9 cellular contexts compared by ENCODE assay signal in the genomic region with DNA sequence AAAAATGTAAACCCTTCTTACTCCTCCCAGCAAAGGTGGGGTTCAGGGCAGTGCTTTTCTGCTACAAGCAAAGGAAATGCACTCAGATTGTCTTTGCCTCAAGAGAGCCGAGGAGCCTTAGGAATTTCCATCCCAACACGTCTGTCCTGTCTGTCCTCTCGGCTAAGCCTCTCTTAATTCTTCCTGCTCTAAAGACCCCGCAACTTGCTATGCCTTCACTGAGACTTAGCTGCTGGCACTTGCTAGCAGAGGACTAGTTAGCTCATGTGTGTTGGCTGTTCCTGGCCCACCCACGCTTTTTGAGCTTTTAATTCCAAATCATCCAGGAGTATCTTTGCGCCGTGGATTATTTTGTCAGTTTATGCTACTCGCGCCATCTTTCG. TPM values are rescaled to one million over a fixed set of nuclear protein-coding genes. Genes with fewer than 3 reads are reported as not detected.
DNase-seq lines count a peak whose midpoint lies in the region; ATAC-seq, FAIRE-seq and TF ChIP-seq lines count a peak whose summit lies in the region.
"Had no signal": no experiment of that assay in that cellular context is flagged by ENCODE, and none has a peak within 500 bp of the region (broad histone marks: within the 10 kb centered on the region; RNA-seq: fewer than 3 reads in every experiment).

No MANE protein-coding gene starts in this region.

- no peak for DNase-seq in heart left ventricle
- no peak for DNase-seq in left cardiac atrium
- DNase-seq in activated naive CD4-positive, alpha-beta T cell treated with anti-CD3 and anti-CD28 coated beads, Interleukin-2, amount 50 U/mL, for 72 hours (ENCODE audit: low spot score in 2 of 2) = peak in 1 of 2 donors; percentile 47
- DNase-seq in keratinocyte (ENCODE audit: low read depth, low spot score) = no peak
- DNase-seq in urothelium cell line (ENCODE audit: low spot score) = peak; percentile 19
- no peak for DNase-seq in foreskin melanocyte
- no peak for DNase-seq in HPDE6-E6E7 (ENCODE audit: extremely low spot score)

- H3K27me3 ChIP-seq in heart left ventricle = peaks cover 0 to 11% (median 0%) of the 10 kb centered on the region in 9 donors
- peaks cover 7% of the 10 kb centered on the region for H3K27me3 ChIP-seq in keratinocyte (ENCODE audit: control insufficient read depth, extremely low read depth, insufficient read depth, low read length)

- ATAC-seq in heart left ventricle = no peak
- ATAC-seq in left cardiac atrium = no peak
- ATAC-seq in activated naive CD4-positive, alpha-beta T cell treated with anti-CD3 and anti-CD28 coated beads, Interleukin-2, amount 50 U/mL, for 72 hours = no peak
- no peak for ATAC-seq in GM19463 (IDR thresholded peaks at IDR 0.05; ENCODE audit: unreplicated experiment)

- H3K4me1 ChIP-seq in heart left ventricle (peaks cover 0 to 52% (median 35%) of the 10 kb centered on the region in 12 donors), keratinocyte (ENCODE audit: control insufficient read depth, extremely low read depth, insufficient read depth, low read length) (peaks cover 49% of the 10 kb centered on the region)

- H2AFZ ChIP-seq in keratinocyte (ENCODE audit: control insufficient read depth, low read length) = peak overlapping the region; percentile 63

- TF ChIP-seq CTCF in heart left ventricle (IDR thresholded peaks at IDR 0.05) (no peak), keratinocyte (optimal IDR thresholded peaks at IDR 0.05 in 1 of 3, IDR thresholded peaks at IDR 0.05 in 1 of 3, conservative IDR thresholded peaks at IDR 0.05 in 1 of 3; ENCODE audit: extremely low read depth in 1 of 3, insufficient read depth in 2 of 3, low read length in 3 of 3) (no peak)

- H3K27ac ChIP-seq in heart left ventricle (peak overlapping the region in 7 of 12 donors; percentile 20 to 68 (median 47)), keratinocyte (ENCODE audit: control insufficient read depth, insufficient read depth, low read length) (peak overlapping the region; percentile 74)

- no peaks in the 10 kb centered on the region for H3K9me3 ChIP-seq in heart left ventricle
- H3K9me3 ChIP-seq in keratinocyte (ENCODE audit: control insufficient read depth, low read depth, low read length) = no peaks in the 10 kb centered on the region

- H3K4me3 ChIP-seq in heart left ventricle = peak overlapping the region in 11 of 12 donors; percentile 52 to 84 (median 70)
- peak overlapping the region; percentile 74 to 88 (median 86) for H3K4me3 ChIP-seq in keratinocyte (ENCODE audit: control insufficient read depth in 2 of 3, extremely low read depth in 1 of 3, insufficient read depth in 2 of 3, low read depth in 1 of 3, low read length in 3 of 3)

- peak overlapping the region; percentile 94 for H3K4me2 ChIP-seq in keratinocyte (ENCODE audit: control insufficient read depth, extremely low read depth, insufficient read depth, low read depth, low read length)

- H3K27ac Mint-ChIP-seq in activated naive CD4-positive, alpha-beta T cell treated with anti-CD3 and anti-CD28 coated beads, Interleukin-2, amount 50 U/mL, for 72 hours = peak overlapping the region; percentile 94 to 100

- no peak for TF ChIP-seq POLR2A in heart left ventricle (IDR thresholded peaks at IDR 0.05)

- 57 to 63% (median 61%) methylated on average over 10 of the region's 10 CpGs for WGBS in heart left ventricle, 4 donors

- dilution Hi-C loops in keratinocyte (cut with MboI; ENCODE audit: extremely low pct_ligation_motif_present, low sequenced_read_pairs) = no loop called here

- intact Hi-C loops in heart left ventricle (cut with DNase I) (loop anchor here in 5 of 10 donors (5.0 kb wide), 3 partner anchors 34 to 571 kb away; a partner anchor contains a TSS), left cardiac atrium (cut with DNase I) (no loop called here)

- no peaks in the 10 kb centered on the region for H3K9me3 Mint-ChIP-seq in activated naive CD4-positive, alpha-beta T cell treated with anti-CD3 and anti-CD28 coated beads, Interleukin-2, amount 50 U/mL, for 72 hours

- H3K79me2 ChIP-seq in keratinocyte (ENCODE audit: control insufficient read depth, insufficient read depth, low read length) = peaks cover 11% of the 10 kb centered on the region

- peak overlapping the region; percentile 94 for H3K9ac ChIP-seq in keratinocyte (ENCODE audit: control insufficient read depth, extremely low read depth, insufficient read depth, low read length)

- H3K9me1 ChIP-seq in keratinocyte (ENCODE audit: control insufficient read depth, extremely low read depth, insufficient read depth, low read length) = no peaks in the 10 kb centered on the region

- peaks cover 15 to 28% of the 10 kb centered on the region in 2 donors for H3K36me3 Mint-ChIP-seq in activated naive CD4-positive, alpha-beta T cell treated with anti-CD3 and anti-CD28 coated beads, Interleukin-2, amount 50 U/mL, for 72 hours

- FAIRE-seq in keratinocyte (lab: Jason Lieb, UNC) (peak; percentile 26), urothelium cell line (lab: Jason Lieb, UNC) (no peak)
- FAIRE-seq: endometrium had no signal

- H3K36me3 ChIP-seq in heart left ventricle (peaks cover 0 to 50% (median 49%) of the 10 kb centered on the region in 9 donors), keratinocyte (ENCODE audit: control insufficient read depth in 2 of 2, extremely low read depth in 1 of 2, insufficient read depth in 2 of 2, low read length in 2 of 2) (peaks cover 17 to 25% of the 10 kb centered on the region in 2 experiments)

- H4K20me1 ChIP-seq in keratinocyte (ENCODE audit: control insufficient read depth, extremely low read depth, insufficient read depth, low read length) = peaks cover 11% of the 10 kb centered on the region

RNA-seq across cellular contexts. Expression of a gene that starts 0.5 kb away (rescaled TPM):
- total RNA-seq in heart left ventricle (10 to 100 TPM in 4 of 9 donors, 1 to 10 TPM in 5; 5.9 to 23.1 (median 8.3) TPM), left cardiac atrium (10 to 100 TPM; 15.2 to 18.8 TPM)
- polyA plus RNA-seq in heart left ventricle (10 to 100 TPM; 11.0 to 24.9 TPM), keratinocyte (71.6 to 87.7 TPM (median 77.2 TPM) in 3 replicates)
- total RNA-seq in activated naive CD4-positive, alpha-beta T cell treated with anti-CD3 and anti-CD28 coated beads, Interleukin-2, amount 50 U/mL, for 72 hours = 100 to 1,000 TPM; 108 to 148 TPM
- polyA plus RNA-seq in keratinocyte (2011; ENCODE audit: low read depth) = 36.5 TPM
- polyA plus RNA-seq in keratinocyte (2011; cell fraction: cytosol; rRNA removed) = 55.9 and 96.8 TPM in 2 replicates
- polyA plus RNA-seq in keratinocyte (2011; cell fraction: nucleus; rRNA removed) = 35.1 and 50.2 TPM in 2 replicates
- 61.6 and 114 TPM in 2 replicates for polyA plus RNA-seq in keratinocyte (2012; ENCODE audit: low replicate concordance)
- polyA minus RNA-seq in keratinocyte = 53.6 to 89.6 TPM (median 55.0 TPM) in 3 replicates
- 35.5 TPM for polyA minus RNA-seq in keratinocyte (2011; cell fraction: cytosol; rRNA and poly(A)+ RNA removed)
- polyA minus RNA-seq in keratinocyte (2011; cell fraction: nucleus; rRNA and poly(A)+ RNA removed) = 7.4 and 10.2 TPM in 2 replicates

RNA-seq across cellular contexts. Expression of a gene that starts 7.8 kb away (rescaled TPM):
- total RNA-seq in heart left ventricle (not detected), left cardiac atrium (not detected)
- polyA plus RNA-seq in heart left ventricle (not detected), keratinocyte (not detected in 3 replicates)
- not detected for total RNA-seq in activated naive CD4-positive, alpha-beta T cell treated with anti-CD3 and anti-CD28 coated beads, Interleukin-2, amount 50 U/mL, for 72 hours
- 0.46 TPM for polyA plus RNA-seq in keratinocyte (2011; ENCODE audit: low read depth)
- not detected in 2 replicates for polyA plus RNA-seq in keratinocyte (2011; cell fraction: cytosol; rRNA removed)
- 0.55 TPM in 1 of 2 replicates, not detected in the other for polyA plus RNA-seq in keratinocyte (2011; cell fraction: nucleus; rRNA removed)
- polyA plus RNA-seq in keratinocyte (2012; ENCODE audit: low replicate concordance) = 0.44 TPM in 1 of 2 replicates, not detected in the other
- not detected in 3 replicates for polyA minus RNA-seq in keratinocyte
- polyA minus RNA-seq in keratinocyte (2011; cell fraction: cytosol; rRNA and poly(A)+ RNA removed) = not detected
- polyA minus RNA-seq in keratinocyte (2011; cell fraction: nucleus; rRNA and poly(A)+ RNA removed) = not detected in 2 replicates

RNA-seq across cellular contexts. Expression of a gene that starts 34.5 kb away (rescaled TPM):
- total RNA-seq in heart left ventricle (100 to 1,000 TPM in 4 of 9 donors, 10 to 100 TPM in 5; 53.8 to 164 (median 92.6) TPM), left cardiac atrium (10 to 100 TPM; 70.4 to 71.4 TPM)
- polyA plus RNA-seq in heart left ventricle (10 to 100 TPM; 42.1 to 42.4 TPM), keratinocyte (47.0 to 104 TPM (median 67.2 TPM) in 3 replicates)
- 100 to 1,000 TPM; 136 to 238 TPM for total RNA-seq in activated naive CD4-positive, alpha-beta T cell treated with anti-CD3 and anti-CD28 coated beads, Interleukin-2, amount 50 U/mL, for 72 hours
- 140 TPM for polyA plus RNA-seq in keratinocyte (2011; ENCODE audit: low read depth)
- 24.2 and 48.7 TPM in 2 replicates for polyA plus RNA-seq in keratinocyte (2011; cell fraction: cytosol; rRNA removed)
- 172 and 208 TPM in 2 replicates for polyA plus RNA-seq in keratinocyte (2011; cell fraction: nucleus; rRNA removed)
- polyA plus RNA-seq in keratinocyte (2012; ENCODE audit: low replicate concordance) = 60.5 and 103 TPM in 2 replicates
- 41.9 to 134 TPM (median 45.3 TPM) in 3 replicates for polyA minus RNA-seq in keratinocyte
- 31.8 TPM for polyA minus RNA-seq in keratinocyte (2011; cell fraction: cytosol; rRNA and poly(A)+ RNA removed)
- polyA minus RNA-seq in keratinocyte (2011; cell fraction: nucleus; rRNA and poly(A)+ RNA removed) = 83.5 and 158 TPM in 2 replicates

RNA-seq across cellular contexts. Expression of a gene that starts 59.9 kb away (rescaled TPM):
- total RNA-seq in heart left ventricle (100 to 1,000 TPM in 7 of 9 donors, 10 to 100 TPM in 2; 85.1 to 862 (median 174) TPM), left cardiac atrium (100 to 1,000 TPM; 335 to 369 TPM)
- polyA plus RNA-seq in heart left ventricle (100 to 1,000 TPM; 214 to 262 TPM), keratinocyte (0.17 to 0.71 TPM (median 0.41 TPM) in 3 replicates)
- total RNA-seq in activated naive CD4-positive, alpha-beta T cell treated with anti-CD3 and anti-CD28 coated beads, Interleukin-2, amount 50 U/mL, for 72 hours = 1 to 10 TPM; 4.2 to 6.3 TPM
- polyA plus RNA-seq in keratinocyte (2011; ENCODE audit: low read depth) = 0.89 TPM
- polyA plus RNA-seq in keratinocyte (2011; cell fraction: cytosol; rRNA removed) = not detected in 2 replicates
- polyA plus RNA-seq in keratinocyte (2011; cell fraction: nucleus; rRNA removed) = 2.4 and 3.6 TPM in 2 replicates
- polyA plus RNA-seq in keratinocyte (2012; ENCODE audit: low replicate concordance) = 0.23 and 0.66 TPM in 2 replicates
- polyA minus RNA-seq in keratinocyte = 0.49 to 1.6 TPM (median 1.4 TPM) in 3 replicates
- polyA minus RNA-seq in keratinocyte (2011; cell fraction: cytosol; rRNA and poly(A)+ RNA removed) = not detected
- 1.8 and 7.7 TPM in 2 replicates for polyA minus RNA-seq in keratinocyte (2011; cell fraction: nucleus; rRNA and poly(A)+ RNA removed)

Comparison
In these comparisons a context has a peak if more than half of its experiments do, and no peak if none do; other contexts are left out.
1. RNA of a gene that starts 0.5 kb away (total RNA-seq): 108 to 148 TPM in activated naive CD4-positive, alpha-beta T cell treated with anti-CD3 and anti-CD28 coated beads, Interleukin-2, amount 50 U/mL, for 72 hours; 15.2 to 18.8 TPM in left cardiac atrium and 5.9 to 23.1 TPM in heart left ventricle; every median in the first group is over 4 times any median in the second.